In genomic region chr10:105585215-105585614, GRCh38 we compare ENCODE assay signal across 20 cellular contexts.
A peak's percentile ranks its signal among the peaks of the same experiment; 100 is the strongest.
DNase-seq lines count a peak whose midpoint lies in the region; ATAC-seq and TF ChIP-seq lines count a peak whose summit lies in the region.
"Had no signal": no experiment of that assay in that cellular context is flagged by ENCODE, and none has a peak within 500 bp of the region (broad histone marks: within the 10 kb centered on the region; RNA-seq: fewer than 3 reads in every experiment).

No MANE protein-coding gene starts in this region.

- peak; percentile 62 for ATAC-seq in RWPE2 (ENCODE audit: low read depth)
- no peak for ATAC-seq in left lobe of liver
- ATAC-seq in gastrocnemius medialis: no peak
- ATAC-seq: SK-N-SH treated with all-trans-retinoic acid at 6 μM for 48 hours had no signal

- no peak overlapping the region for H3K4me3 Mint-ChIP-seq in mesothelial cell of epicardium
- H3K4me3 Mint-ChIP-seq: CD4-positive, CD25-positive, alpha-beta regulatory T cell; H9; HFFc6 had no signal

- no peak overlapping the region for H3K4me3 ChIP-seq in RWPE2 (ENCODE audit: severe bottlenecking)
- H3K4me3 ChIP-seq in epithelial cell of esophagus (ENCODE audit: low read length): no peak overlapping the region
- H3K4me3 ChIP-seq in gastrocnemius medialis: no peak overlapping the region

- H3K36me3 Mint-ChIP-seq in mesothelial cell of epicardium: no peaks in the 10 kb centered on the region
- H3K36me3 Mint-ChIP-seq: CD4-positive, CD25-positive, alpha-beta regulatory T cell had no signal

- H3K4me1 ChIP-seq in RWPE2 (ENCODE audit: insufficient read depth, poor library complexity, severe bottlenecking) (peaks cover 16% of the 10 kb centered on the region), gastrocnemius medialis (no peaks in the 10 kb centered on the region)

- H3K36me3 ChIP-seq in RWPE2 (ENCODE audit: low read depth) (no peaks in the 10 kb centered on the region), gastrocnemius medialis (no peaks in the 10 kb centered on the region)

- H3K27ac Mint-ChIP-seq in mesothelial cell of epicardium: peak overlapping the region; percentile 54
- H3K27ac Mint-ChIP-seq: CD4-positive, CD25-positive, alpha-beta regulatory T cell; H9; HFFc6 had no signal

- DNase-seq in EL (peak; percentile 1), RWPE2 (ENCODE audit: low spot score) (no peak), epithelial cell of esophagus (ENCODE audit: low read depth) (peak; percentile 69), mesothelial cell of epicardium (ENCODE audit: low spot score in 2 of 2, unreplicated experiment in 2 of 2) (no peak), left lobe of liver (ENCODE audit: low spot score) (no peak), NOMO-1 (lab: John Stamatoyannopoulos, UW; ENCODE audit: unreplicated experiment in 2 of 2) (no peak), gastrocnemius medialis (no peak)
- DNase-seq in activated effector memory CD4-positive, alpha-beta T cell treated with Interleukin-2 at 50 U/mL for 16 hours: no peak
- DNase-seq: CD4-positive, CD25-positive, alpha-beta regulatory T cell; DMS79; H9; Karpas-422; NCI-H1694; NCI-H2081; NCI-H2171 treated with DMSO at 0.1 percent for 48 hours; NCI-H446; NCI-H526; SHP77 treated with DMSO at 0.1 percent for 48 hours had no signal

- no peaks in the 10 kb centered on the region for H3K27me3 ChIP-seq in RWPE2 (ENCODE audit: insufficient read depth, poor library complexity, severe bottlenecking)
- no peaks in the 10 kb centered on the region for H3K27me3 ChIP-seq in gastrocnemius medialis

- TF ChIP-seq CTCF in RWPE2 (IDR thresholded peaks at IDR 0.05; ENCODE audit: poor library complexity, severe bottlenecking) (no peak), epithelial cell of esophagus (IDR thresholded peaks at IDR 0.05; ENCODE audit: insufficient read depth, low read depth, low read length, missing control alignments) (no peak), mesothelial cell of epicardium (IDR thresholded peaks at IDR 0.05; ENCODE audit: unreplicated experiment) (no peak), gastrocnemius medialis (IDR thresholded peaks at IDR 0.05 in 4 of 5, conservative IDR thresholded peaks at IDR 0.05 in 1 of 5) (no peak)

- intact Hi-C loops in gastrocnemius medialis (cut with DNase I; ENCODE audit: low total_unique reads): no loop called here

- in situ Hi-C loops in gastrocnemius medialis (cut with MboI; ENCODE audit: low sequenced_read_pairs in 4 of 4): no loop called here

- H3K27ac ChIP-seq in RWPE2 (ENCODE audit: poor library complexity, severe bottlenecking) (peak overlapping the region; percentile 73), gastrocnemius medialis (no peak overlapping the region)

- TF ChIP-seq POLR2A in gastrocnemius medialis (IDR thresholded peaks at IDR 0.05): no peak

- no peaks in the 10 kb centered on the region for H3K27me3 Mint-ChIP-seq in mesothelial cell of epicardium (ENCODE audit: low read depth)
- H3K27me3 Mint-ChIP-seq: CD4-positive, CD25-positive, alpha-beta regulatory T cell had no signal

- H3K9me3 ChIP-seq in RWPE2 (ENCODE audit: severe bottlenecking) (no peaks in the 10 kb centered on the region), gastrocnemius medialis (no peaks in the 10 kb centered on the region)

- H3K9me3 Mint-ChIP-seq in mesothelial cell of epicardium: no peaks in the 10 kb centered on the region
- H3K9me3 Mint-ChIP-seq: H9 had no signal

- H3K4me1 Mint-ChIP-seq in mesothelial cell of epicardium: peaks cover 16% of the 10 kb centered on the region
- H3K4me1 Mint-ChIP-seq: CD4-positive, CD25-positive, alpha-beta regulatory T cell had no signal

Comparison
In these comparisons a context has a peak if more than half of its experiments do, and no peak if none do; other contexts are left out.
1. DNase-seq: peak in EL (single experiment) and epithelial cell of esophagus (single experiment); none in RWPE2 (single experiment), mesothelial cell of epicardium (0 of 2), left lobe of liver (single experiment), NOMO-1 (0 of 2), activated effector memory CD4-positive, alpha-beta T cell treated with Interleukin-2 at 50 U/mL for 16 hours (single experiment) and gastrocnemius medialis (0 of 2).